8 cellular contexts compared by ENCODE assay signal in genomic region chr12:19880076-19880475, GRCh38.
"Had no signal": no experiment of that assay in that cellular context is flagged by ENCODE, and none has a peak within 500 bp of the region (broad histone marks: within the 10 kb centered on the region; RNA-seq: fewer than 3 reads in every experiment).

No MANE protein-coding gene starts in this region.

- H3K9ac ChIP-seq: GM23248 had no signal

- FAIRE-seq: H1, H54, HTR-8/SVneo, K562 had no signal

- DNase-seq: GM23248, H9, HCEC 1CT, IMR-90 had no signal

- ATAC-seq: K562 had no signal

- H2AFZ ChIP-seq: GM23248 had no signal

- H3K27ac ChIP-seq: GM23248 had no signal

- H3K4me3 ChIP-seq: GM23248, K562 had no signal
